In the genomic region with DNA sequence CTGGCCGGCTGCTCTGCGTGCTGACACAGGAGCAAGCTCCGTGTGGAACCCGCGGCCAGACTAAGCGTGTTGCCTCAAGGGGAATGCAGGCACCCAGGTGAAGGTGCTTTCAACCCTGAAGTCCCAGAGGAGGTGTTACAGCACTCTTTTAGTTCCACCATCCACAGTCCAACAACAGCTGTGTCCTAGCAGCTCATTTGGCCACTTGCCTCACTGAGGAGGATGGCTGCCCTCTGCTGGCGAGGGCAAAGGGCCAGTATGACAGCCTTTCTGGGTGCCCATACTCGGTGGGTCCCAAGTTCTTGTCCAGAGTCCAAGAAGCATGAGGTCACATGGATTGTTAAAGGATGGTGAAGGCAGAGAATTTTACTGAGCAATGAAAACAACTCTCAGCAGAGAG, we compare ENCODE assay signal across 9 cellular contexts.
DNase-seq lines count a peak whose midpoint lies in the region; ATAC-seq, FAIRE-seq and TF ChIP-seq lines count a peak whose summit lies in the region.
"Had no signal": no experiment of that assay in that cellular context is flagged by ENCODE, and none has a peak within 500 bp of the region (broad histone marks: within the 10 kb centered on the region; RNA-seq: fewer than 3 reads in every experiment).

No MANE protein-coding gene starts in this region.

- no peaks in the 10 kb centered on the region for H3K4me1 ChIP-seq in H1 (replicated peaks in 1 of 4; ENCODE audit: control insufficient read depth in 3 of 4, insufficient read depth in 4 of 4, low read length in 3 of 4)
- H3K4me1 ChIP-seq in small intestine (ENCODE audit: control insufficient read depth in 2 of 2, insufficient read depth in 1 of 2, low read depth in 1 of 2, low read length in 1 of 2) = no peaks in the 10 kb centered on the region

- CTCF ChIA-PET in activated naive CD4-positive, alpha-beta T cell treated with anti-CD3 and anti-CD28 coated beads for 36 hours (lab: Charles Lee) = no interaction called here
- CTCF ChIA-PET in H1 (lab: Charles Lee; ENCODE audit: partially characterized antibody) = interaction anchor here (0.6 to 2.3 kb wide), 15 partner anchors 9 to 415 kb away, joined by 3 to 16 read pairs (median 4); no protein-coding TSS in a partner anchor

- H2AK5ac ChIP-seq in H1 (ENCODE audit: low read depth, low read length) = no peak overlapping the region

- no peak overlapping the region; the same call in 1 of the 2 replicates for H2BK12ac ChIP-seq in H1 (ENCODE audit: low read depth, low read length)

- H3K27me3 Mint-ChIP-seq in activated naive CD4-positive, alpha-beta T cell treated with anti-CD3 and anti-CD28 coated beads for 36 hours (ENCODE audit: low read depth) = peaks cover 12% of the 10 kb centered on the region

- intact Hi-C loops in activated naive CD4-positive, alpha-beta T cell treated with anti-CD3 and anti-CD28 coated beads for 36 hours (cut with micrococcal nuclease) = no loop called here

- peak; percentile 83 to 87 for TF ChIP-seq RAD21 in H1 (IDR thresholded peaks at IDR 0.05 in 1 of 2, conservative IDR thresholded peaks at IDR 0.05 in 1 of 2; ENCODE audit: low read depth in 2 of 2, low read length in 2 of 2)

- H3K79me1 ChIP-seq in H1 (ENCODE audit: low read depth, low read length) = no peaks in the 10 kb centered on the region

- H4K8ac ChIP-seq in H1 (ENCODE audit: extremely low read depth, insufficient read depth, low read length) = no peak overlapping the region

- H3K23me2 ChIP-seq in H1 (ENCODE audit: low read depth, low read length) = no peaks in the 10 kb centered on the region

- no peak overlapping the region for H3K4me3 ChIP-seq in H1 (ENCODE audit: extremely low read depth in 1 of 4, insufficient read depth in 2 of 4, low read depth in 3 of 4, low read length in 4 of 4)
- H3K4me3 ChIP-seq in small intestine (ENCODE audit: low read depth in 1 of 2, low read length in 2 of 2) = no peak overlapping the region

- H4K5ac ChIP-seq in H1 (ENCODE audit: insufficient read length, low read depth, low read length) = no peak overlapping the region

- TF ChIP-seq CTCF in H1 (IDR thresholded peaks at IDR 0.05; ENCODE audit: control extremely low read depth in 1 of 3, insufficient read depth in 1 of 3, low read depth in 1 of 3, low read length in 3 of 3) = peak; percentile 77 to 92 (median 89)

- peak overlapping the region; percentile 94; the same call in 1 of the 2 replicates for H2AFZ ChIP-seq in H1 (ENCODE audit: low read length)

- no peak overlapping the region for H3K18ac ChIP-seq in H1 (ENCODE audit: extremely low read depth, low read length)

- no peaks in the 10 kb centered on the region for H3K79me2 ChIP-seq in H1 (ENCODE audit: control insufficient read depth in 1 of 2, insufficient read depth in 2 of 2, low read length in 2 of 2)

- H2BK20ac ChIP-seq in H1 (ENCODE audit: low read length) = 0 out of 2 replicates have a peak overlapping the region, but pooled peaks have one; percentile 34

- no peak overlapping the region for H3K27ac ChIP-seq in H1 (ENCODE audit: low read depth, low read length)
- no peak overlapping the region for H3K27ac ChIP-seq in small intestine (ENCODE audit: low read depth in 1 of 2, low read length in 1 of 2)

- H2BK15ac ChIP-seq in H1 (ENCODE audit: low read length) = no peak overlapping the region

- TF ChIP-seq EP300 in H1 (IDR thresholded peaks at IDR 0.05; ENCODE audit: borderline replicate concordance in 1 of 2, low read depth in 2 of 2, low read length in 2 of 2) = no peak

- no peak overlapping the region for H3K4ac ChIP-seq in H1 (replicated peaks; ENCODE audit: insufficient read length, low read depth, low read length)

- 0 out of 2 replicates have a peak overlapping the region, but pooled peaks have one; percentile 4 for H2BK5ac ChIP-seq in H1 (ENCODE audit: low read depth, low read length)

- no peak overlapping the region for H3K14ac ChIP-seq in H1 (ENCODE audit: insufficient read length)

- H3K9me3 ChIP-seq in H1 (ENCODE audit: insufficient read depth in 2 of 2, low read depth in 1 of 2, low read length in 1 of 2) (no peaks in the 10 kb centered on the region), small intestine (ENCODE audit: control insufficient read depth, low read depth) (no peaks in the 10 kb centered on the region)

- no peak overlapping the region for H3K9ac ChIP-seq in H1 (replicated peaks in 1 of 4; ENCODE audit: extremely low read depth in 1 of 4, low read depth in 3 of 4, low read length in 3 of 4)

- no peak overlapping the region for H2BK120ac ChIP-seq in H1 (replicated peaks; ENCODE audit: low read depth, low read length)

- H3K23ac ChIP-seq in H1 (ENCODE audit: insufficient read length) = no peak overlapping the region

- H3K4me2 ChIP-seq in H1 (ENCODE audit: insufficient read depth in 1 of 2, low read depth in 2 of 2, low read length in 2 of 2) = no peak overlapping the region

- DNase-seq in activated naive CD4-positive, alpha-beta T cell treated with anti-CD3 and anti-CD28 coated beads for 36 hours = peak; percentile 4
- DNase-seq in activated naive CD4-positive, alpha-beta T cell treated with Interleukin-2 at 50 U/mL for 16 hours = no peak
- DNase-seq in NAMALWA (ENCODE audit: low spot score) (peak; percentile 15), H1 (ENCODE audit: low read depth in 1 of 2, low spot score in 2 of 2) (peak; percentile 36 to 77), small intestine (peak; percentile 79), NCI-H510A (lab: John Stamatoyannopoulos, UW) (no peak), GM19240 (ENCODE audit: insufficient read length, low spot score) (no peak)

- POLR2A ChIA-PET in H1 (lab: Charles Lee; ENCODE audit: partially characterized antibody) = no interaction called here

- H3K27me3 ChIP-seq in H1 (replicated peaks in 1 of 4; ENCODE audit: control insufficient read depth in 3 of 4, extremely low read depth in 1 of 4, insufficient read depth in 3 of 4, low read length in 3 of 4) = no peaks in the 10 kb centered on the region
- no peaks in the 10 kb centered on the region for H3K27me3 ChIP-seq in small intestine (ENCODE audit: control insufficient read depth in 2 of 2, insufficient read depth in 2 of 2, low read length in 2 of 2)

- no peaks in the 10 kb centered on the region for H3K4me1 Mint-ChIP-seq in activated naive CD4-positive, alpha-beta T cell treated with anti-CD3 and anti-CD28 coated beads for 36 hours (ENCODE audit: low read depth)

- H3K9me3 Mint-ChIP-seq in activated naive CD4-positive, alpha-beta T cell treated with anti-CD3 and anti-CD28 coated beads for 36 hours = no peaks in the 10 kb centered on the region

- H4K91ac ChIP-seq in H1 (replicated peaks; ENCODE audit: insufficient read length, low read length) = peak overlapping the region; percentile 60

- no peak for TF ChIP-seq POLR2A in H1 (IDR thresholded peaks at IDR 0.05; ENCODE audit: control extremely low read depth in 1 of 2, low read depth in 2 of 2, low read length in 2 of 2)

- no peak overlapping the region for H3K4me3 Mint-ChIP-seq in activated naive CD4-positive, alpha-beta T cell treated with anti-CD3 and anti-CD28 coated beads for 36 hours

- no peaks in the 10 kb centered on the region for H3K36me3 Mint-ChIP-seq in activated naive CD4-positive, alpha-beta T cell treated with anti-CD3 and anti-CD28 coated beads for 36 hours (ENCODE audit: low read depth)

- FAIRE-seq in H1 (lab: Jason Lieb, UNC) (no peak), small intestine (lab: Jason Lieb, UNC) (no peak)
- FAIRE-seq: endometrium had no signal

- 79% methylated on average over 8 of the region's 8 CpGs; no CpG with 5 or more reads in 1 of the 2 experiments for WGBS in H1 (ENCODE audit: extremely low coverage in 1 of 2, insufficient coverage in 1 of 2, insufficient read length in 1 of 2, insufficient replicate concordance in 2 of 2, low coverage in 1 of 2, low lambda C conversion rate in 2 of 2, missing lambda C conversion rate in 1 of 2), 2 experiments
- WGBS in small intestine, 3 donors = 75 to 82% (median 76%) methylated on average over 8 of the region's 8 CpGs

- no peak overlapping the region for H3K27ac Mint-ChIP-seq in activated naive CD4-positive, alpha-beta T cell treated with anti-CD3 and anti-CD28 coated beads for 36 hours

- no peaks in the 10 kb centered on the region for H4K20me1 ChIP-seq in H1 (replicated peaks in 1 of 2; ENCODE audit: control insufficient read depth in 1 of 2, insufficient read depth in 2 of 2, low read length in 2 of 2)

- ATAC-seq in GM19328 (IDR thresholded peaks at IDR 0.05; ENCODE audit: unreplicated experiment) = no peak

- H3K56ac ChIP-seq in H1 (replicated peaks; ENCODE audit: insufficient read length, low read depth, low read length) = no peak overlapping the region

- H3K36me3 ChIP-seq in H1 (ENCODE audit: control insufficient read depth in 2 of 4, insufficient read depth in 4 of 4, low read length in 3 of 4) (no peaks in the 10 kb centered on the region), small intestine (ENCODE audit: control insufficient read depth in 2 of 2, insufficient read depth in 2 of 2, low read length in 2 of 2) (no peaks in the 10 kb centered on the region)

TF ChIP-seq in H1, 55 proteins besides CTCF, POLR2A, EP300 and RAD21:
- TF ChIP-seq CEBPB (IDR thresholded peaks at IDR 0.05; ENCODE audit: low read depth, low read length) (no peak), SP1 (IDR thresholded peaks at IDR 0.05; ENCODE audit: low read depth, low read length) (no peak), SIX5 (IDR thresholded peaks at IDR 0.05; ENCODE audit: low read depth, low read length) (no peak), USF2 (IDR thresholded peaks at IDR 0.05; ENCODE audit: low read length) (no peak), TEAD4 (IDR thresholded peaks at IDR 0.05; ENCODE audit: low read depth, low read length) (0 out of 2 replicates have a peak, but pooled peaks have one; percentile 4), TAF1 (IDR thresholded peaks at IDR 0.05; ENCODE audit: low read depth, low read length) (no peak)

Comparison
In these comparisons a context has a peak if more than half of its experiments do, and no peak if none do; other contexts are left out.
1. DNase-seq: peak in activated naive CD4-positive, alpha-beta T cell treated with anti-CD3 and anti-CD28 coated beads for 36 hours (single experiment), NAMALWA (single experiment), H1 (2 of 2) and small intestine (single experiment); none in activated naive CD4-positive, alpha-beta T cell treated with Interleukin-2 at 50 U/mL for 16 hours (single experiment), NCI-H510A (single experiment) and GM19240 (single experiment).